In the genomic region with DNA sequence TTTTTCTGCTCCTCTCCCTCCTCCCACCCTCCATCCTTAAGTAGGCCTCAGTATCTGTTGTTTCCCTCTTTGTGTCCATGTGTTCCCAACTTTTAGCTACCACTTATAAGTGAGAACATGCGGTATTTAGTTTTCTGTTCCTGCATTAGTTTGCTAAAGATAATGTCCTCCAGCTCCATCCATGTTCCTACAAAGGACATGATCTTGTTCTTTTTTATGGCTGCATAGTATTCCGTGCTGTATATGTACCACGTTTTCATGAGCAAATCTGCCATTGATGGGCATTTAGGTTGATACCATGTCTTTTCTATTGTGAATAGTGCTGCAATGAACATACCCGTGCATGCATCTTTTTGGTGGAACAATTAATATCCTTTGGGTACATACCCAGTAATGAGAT, we compare ENCODE assay signal across 5 cellular contexts. TPM values are rescaled to one million over a fixed set of nuclear protein-coding genes. Genes with fewer than 3 reads are reported as not detected.
"Had no signal": no experiment of that assay in that cellular context is flagged by ENCODE, and none has a peak within 500 bp of the region (broad histone marks: within the 10 kb centered on the region; RNA-seq: fewer than 3 reads in every experiment).

No MANE protein-coding gene starts in this region.

RNA-seq across cellular contexts. Expression of gene HPGDS, which starts 59.8 kb away (rescaled TPM):
- total RNA-seq: HepG2, HT-29, HT1080, IMR-90 had no signal
- polyA plus RNA-seq: HepG2, IgD-negative memory B cell, IMR-90 had no signal
